Comparison of ENCODE assay signal across 1 cellular context in genomic region chr9:34375901-34376595, GRCh38.
TF ChIP-seq lines count a peak whose summit lies in the region.

No MANE protein-coding gene starts in this region.

TF ChIP-seq in HEK293, 187 proteins besides CTCF, POLR2A, EP300 and RAD21 (continued from another document):
- no peak for TF ChIP-seq ZNF138 (tag by site-specific recombination; IDR thresholded peaks at IDR 0.05; ENCODE audit: borderline replicate concordance)
TF ChIP-seq in HEK293: peak in this region for 2.
